ENCODE assay signal across 10 cellular contexts in the genomic region with DNA sequence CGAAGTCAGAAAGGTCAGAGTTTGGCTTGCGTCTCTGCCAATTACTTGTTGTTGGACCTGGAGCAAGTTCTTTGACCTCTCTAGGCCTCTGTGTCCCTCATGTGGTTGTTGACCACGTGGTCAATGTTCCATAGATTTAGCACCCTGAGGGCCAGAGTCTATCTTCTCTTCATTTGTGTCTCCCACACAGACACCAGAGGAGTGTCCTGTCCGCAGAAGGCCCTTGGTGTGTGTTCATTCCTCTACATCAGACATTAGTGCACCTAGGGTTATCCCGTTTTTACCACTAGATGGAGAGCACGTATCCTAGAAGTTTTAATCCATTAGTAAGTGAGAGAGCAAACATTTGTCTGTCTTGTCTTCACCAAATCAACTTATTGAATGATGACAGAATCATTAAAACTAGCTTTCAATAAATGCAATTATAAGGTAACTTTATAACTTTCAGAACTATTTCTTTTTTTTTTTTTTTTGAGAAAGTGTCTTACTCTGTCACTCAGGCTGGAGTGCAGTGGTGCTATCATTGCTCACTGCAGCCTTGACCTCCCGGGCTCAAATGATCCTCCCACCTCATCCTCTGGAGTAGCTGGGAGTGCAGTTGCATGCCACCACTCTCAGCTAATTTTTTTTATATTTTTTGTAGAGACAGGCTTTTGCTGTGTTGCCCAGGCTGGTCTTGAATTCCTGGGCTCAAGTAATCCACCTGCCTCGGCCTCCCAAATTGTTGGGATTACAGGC.
DNase-seq lines count a peak whose midpoint lies in the region; ATAC-seq, FAIRE-seq and TF ChIP-seq lines count a peak whose summit lies in the region.
"Had no signal": no experiment of that assay in that cellular context is flagged by ENCODE, and none has a peak within 500 bp of the region (broad histone marks: within the 10 kb centered on the region; RNA-seq: fewer than 3 reads in every experiment).

No MANE protein-coding gene starts in this region.

- TF ChIP-seq EP300 in esophagus muscularis mucosa (IDR thresholded peaks at IDR 0.05), result no peak

- FAIRE-seq in GM12891 (lab: Jason Lieb, UNC), result peak; percentile 43

- TF ChIP-seq CTCF in esophagus muscularis mucosa (IDR thresholded peaks at IDR 0.05) (peak; percentile 39 to 53 (median 50)), prostate gland (IDR thresholded peaks at IDR 0.05) (peak in 3 of 4 experiments; percentile 21 to 38 (median 37))

- peaks cover 0 to 14% (median 10%) of the 10 kb centered on the region in 4 donors for H3K4me1 ChIP-seq in esophagus muscularis mucosa
- no peaks in the 10 kb centered on the region for H3K4me1 ChIP-seq in prostate gland (replicated peaks)

- H3K4me3 ChIP-seq in esophagus muscularis mucosa, result no peak overlapping the region
- H3K4me3 ChIP-seq in prostate gland, result no peak overlapping the region

- H3K27me3 ChIP-seq in esophagus muscularis mucosa (no peaks in the 10 kb centered on the region), prostate gland (replicated peaks; ENCODE audit: insufficient read depth) (no peaks in the 10 kb centered on the region)

- intact Hi-C loops in esophagus muscularis mucosa (cut with DNase I), result loop anchor here (2.0 kb wide), 1 partner anchor 207 kb away; no protein-coding TSS in a partner anchor
- intact Hi-C loops in prostate gland (cut with DNase I), result loop anchor here (5.0 kb wide), 1 partner anchor 204 kb away; no protein-coding TSS in a partner anchor

- no peaks in the 10 kb centered on the region for H3K36me3 ChIP-seq in esophagus muscularis mucosa
- H3K36me3 ChIP-seq in prostate gland, result no peaks in the 10 kb centered on the region

- peaks cover 12 to 26% of the 10 kb centered on the region in 2 donors for H3K27me3 Mint-ChIP-seq in effector memory CD8-positive, alpha-beta T cell
- H3K27me3 Mint-ChIP-seq in activated T-cell treated with anti-CD3 and anti-CD28 coated beads, Interleukin-2, amount 50 U/mL, for 24 hours, result peaks cover 7% of the 10 kb centered on the region

- ATAC-seq in HG03442 (IDR thresholded peaks at IDR 0.05; ENCODE audit: unreplicated experiment) (no peak), HG03095 (IDR thresholded peaks at IDR 0.05; ENCODE audit: unreplicated experiment) (no peak)
- ATAC-seq in effector memory CD8-positive, alpha-beta T cell (replicated peaks), result no peak

- no peaks in the 10 kb centered on the region for H3K4me1 Mint-ChIP-seq in effector memory CD8-positive, alpha-beta T cell (ENCODE audit: low read depth in 2 of 2)
- H3K4me1 Mint-ChIP-seq in activated T-cell treated with anti-CD3 and anti-CD28 coated beads, Interleukin-2, amount 50 U/mL, for 24 hours (ENCODE audit: low read depth), result no peaks in the 10 kb centered on the region
- H3K4me1 Mint-ChIP-seq: naive B cell had no signal

- H3K27ac Mint-ChIP-seq in effector memory CD8-positive, alpha-beta T cell, result no peak overlapping the region
- no peak overlapping the region for H3K27ac Mint-ChIP-seq in activated T-cell treated with anti-CD3 and anti-CD28 coated beads, Interleukin-2, amount 50 U/mL, for 24 hours
- H3K27ac Mint-ChIP-seq: naive B cell; T-helper 1 cell treated with Interleukin-12 subunit alpha and Interleukin-12 subunit beta and Interleukin-4 antibody, amounts not matched to agents 30 μg/mL and 1 μg/mL, for 36 hours had no signal

- no peak for TF ChIP-seq POLR2A in GM12891 (IDR thresholded peaks at IDR 0.05; ENCODE audit: low read depth, low read length)
- TF ChIP-seq POLR2A in esophagus muscularis mucosa (IDR thresholded peaks at IDR 0.05; ENCODE audit: low read depth), result no peak
- TF ChIP-seq POLR2A in prostate gland (IDR thresholded peaks at IDR 0.05), result no peak

- H3K9me3 ChIP-seq in esophagus muscularis mucosa, result no peaks in the 10 kb centered on the region
- no peaks in the 10 kb centered on the region for H3K9me3 ChIP-seq in prostate gland

- 66% methylated on average over 8 of the region's 8 CpGs for WGBS in esophagus muscularis mucosa
- WGBS in prostate gland, result 69% methylated on average over 8 of the region's 8 CpGs

- no peak overlapping the region for H3K27ac ChIP-seq in esophagus muscularis mucosa (replicated peaks in 1 of 4)
- H3K27ac ChIP-seq in prostate gland, result no peak overlapping the region

- H3K9me3 Mint-ChIP-seq in effector memory CD8-positive, alpha-beta T cell, result no peaks in the 10 kb centered on the region
- no peaks in the 10 kb centered on the region for H3K9me3 Mint-ChIP-seq in activated T-cell treated with anti-CD3 and anti-CD28 coated beads, Interleukin-2, amount 50 U/mL, for 24 hours
- H3K9me3 Mint-ChIP-seq: T-helper 1 cell treated with Interleukin-12 subunit alpha and Interleukin-12 subunit beta and Interleukin-4 antibody, amounts not matched to agents 30 μg/mL and 1 μg/mL, for 36 hours had no signal

- H3K4me3 Mint-ChIP-seq in effector memory CD8-positive, alpha-beta T cell, result no peak overlapping the region
- H3K4me3 Mint-ChIP-seq in activated T-cell treated with anti-CD3 and anti-CD28 coated beads, Interleukin-2, amount 50 U/mL, for 24 hours, result no peak overlapping the region
- H3K4me3 Mint-ChIP-seq: naive B cell; T-helper 1 cell treated with Interleukin-12 subunit alpha and Interleukin-12 subunit beta and Interleukin-4 antibody, amounts not matched to agents 30 μg/mL and 1 μg/mL, for 36 hours had no signal

- H3K36me3 Mint-ChIP-seq in effector memory CD8-positive, alpha-beta T cell (ENCODE audit: insufficient read depth), result no peaks in the 10 kb centered on the region
- no peaks in the 10 kb centered on the region for H3K36me3 Mint-ChIP-seq in activated T-cell treated with anti-CD3 and anti-CD28 coated beads, Interleukin-2, amount 50 U/mL, for 24 hours (ENCODE audit: low read depth)
- H3K36me3 Mint-ChIP-seq: naive B cell had no signal

- DNase-seq in GM12891 (ENCODE audit: insufficient read length, low spot score), result no peak
- DNase-seq in NCI-H526 treated with DMSO at 0.1 percent for 48 hours (lab: John Stamatoyannopoulos, UW), result peak; percentile 0
- no peak for DNase-seq in esophagus muscularis mucosa (ENCODE audit: extremely low spot score)
- no peak for DNase-seq in prostate gland (ENCODE audit: low spot score)
- no peak for DNase-seq in effector memory CD8-positive, alpha-beta T cell
- DNase-seq in activated T-cell treated with anti-CD3 and anti-CD28 coated beads, Interleukin-2, amount 50 U/mL, for 24 hours, result no peak
- DNase-seq: naive B cell had no signal

TF ChIP-seq in GM12891, 5 proteins besides CTCF, POLR2A, EP300 and RAD21:
- TF ChIP-seq PAX5 (IDR thresholded peaks at IDR 0.05; ENCODE audit: insufficient read depth, low read length, severe bottlenecking) (no peak), POU2F2 (IDR thresholded peaks at IDR 0.05; ENCODE audit: low read depth, low read length) (no peak), SPI1 (IDR thresholded peaks at IDR 0.05; ENCODE audit: low read depth, low read length) (no peak), POLR2AphosphoS5 (IDR thresholded peaks at IDR 0.05; ENCODE audit: low read depth, low read length) (no peak), TAF1 (IDR thresholded peaks at IDR 0.05; ENCODE audit: low read depth, low read length) (no peak)
TF ChIP-seq in GM12891: peak in this region for 0.
